Comparison of ENCODE assay signal across 9 cellular contexts in genomic region chr14:68782091-68782981, GRCh38. TPM values are rescaled to one million over a fixed set of nuclear protein-coding genes. Genes with fewer than 3 reads are reported as not detected.
DNase-seq lines count a peak whose midpoint lies in the region; ATAC-seq and TF ChIP-seq lines count a peak whose summit lies in the region.
"Had no signal": no experiment of that assay in that cellular context is flagged by ENCODE, and none has a peak within 500 bp of the region (broad histone marks: within the 10 kb centered on the region; RNA-seq: fewer than 3 reads in every experiment).

No MANE protein-coding gene starts in this region.

- H3K36me3 ChIP-seq in HCT116 (ENCODE audit: control insufficient read depth in 1 of 2, insufficient read depth in 2 of 2, low read length in 2 of 2) (no peaks in the 10 kb centered on the region), endodermal cell (ENCODE audit: control insufficient read depth, insufficient read depth, low read length) (peaks cover 5% of the 10 kb centered on the region), prostate gland (no peaks in the 10 kb centered on the region)

- H3K4me2 ChIP-seq in HCT116 (ENCODE audit: low read length), result peak overlapping the region; percentile 77; the same call in 1 of the 2 replicates

- no TSS peak for BruUV-seq in HCT116 (replicated peaks; lab: Mats Ljungman, UMichigan)

- H3K4me1 ChIP-seq in HCT116 (ENCODE audit: control insufficient read depth in 1 of 2, insufficient read depth in 2 of 2, low read length in 2 of 2), result peaks cover 92 to 98% of the 10 kb centered on the region in 2 experiments
- H3K4me1 ChIP-seq in endodermal cell (ENCODE audit: control insufficient read depth, insufficient read depth, low read length), result peaks cover 25% of the 10 kb centered on the region
- H3K4me1 ChIP-seq in prostate gland (replicated peaks), result peaks cover 19% of the 10 kb centered on the region

- no peak for TF ChIP-seq RAD21 in HCT116 (IDR thresholded peaks at IDR 0.05; ENCODE audit: low read depth)

- H3K79me2 ChIP-seq in HCT116 (ENCODE audit: insufficient read depth, low read length), result peaks cover 3% of the 10 kb centered on the region; the same call in 1 of the 2 replicates

- CTCF ChIA-PET in HCT116 (lab: Charles Lee), result no interaction called here

- H2AFZ ChIP-seq in HCT116 (ENCODE audit: low read depth, low read length, poor library complexity, severe bottlenecking), result no peak overlapping the region

- no peaks in the 10 kb centered on the region for H4K20me1 ChIP-seq in HCT116 (ENCODE audit: insufficient read depth)

- TF ChIP-seq CTCF in HCT116 (IDR thresholded peaks at IDR 0.05 in 2 of 3, conservative IDR thresholded peaks at IDR 0.05 in 1 of 3; ENCODE audit: borderline replicate concordance in 1 of 3, insufficient read depth in 1 of 3, low read depth in 2 of 3, low read length in 2 of 3), result no peak
- TF ChIP-seq CTCF in endodermal cell (conservative IDR thresholded peaks at IDR 0.05), result peak; percentile 48
- TF ChIP-seq CTCF in prostate gland (IDR thresholded peaks at IDR 0.05), result no peak

- ATAC-seq in HCT116, result no peak

- H3K27ac ChIP-seq in HCT116 (ENCODE audit: low read depth, low read length) (peak overlapping the region; percentile 88), endodermal cell (ENCODE audit: low read depth, low read length) (no peak overlapping the region), prostate gland (no peak overlapping the region)

- no peaks in the 10 kb centered on the region for H3K27me3 Mint-ChIP-seq in endodermal cell (ENCODE audit: insufficient read depth)

- H3K4me3 ChIP-seq in HCT116 (replicated peaks in 1 of 2; ENCODE audit: low read depth in 1 of 2, low read length in 2 of 2) (no peak overlapping the region), endodermal cell (ENCODE audit: low read length) (no peak overlapping the region), prostate gland (no peak overlapping the region)

- H3K9me3 ChIP-seq in HCT116 (ENCODE audit: control insufficient read depth in 1 of 2, insufficient read depth in 1 of 2, low read depth in 1 of 2, low read length in 2 of 2) (no peaks in the 10 kb centered on the region), endodermal cell (ENCODE audit: control insufficient read depth, low read length) (no peaks in the 10 kb centered on the region), prostate gland (no peaks in the 10 kb centered on the region)

- H3K27me3 ChIP-seq in HCT116 (ENCODE audit: insufficient read depth, low read length), result no peaks in the 10 kb centered on the region
- no peaks in the 10 kb centered on the region for H3K27me3 ChIP-seq in endodermal cell (ENCODE audit: control insufficient read depth, insufficient read depth, low read length, poor library complexity, severe bottlenecking)
- no peaks in the 10 kb centered on the region for H3K27me3 ChIP-seq in prostate gland (replicated peaks; ENCODE audit: insufficient read depth)

- no peaks in the 10 kb centered on the region for H3K9me3 Mint-ChIP-seq in endodermal cell

- TF ChIP-seq POLR2A in HCT116 (IDR thresholded peaks at IDR 0.05; ENCODE audit: borderline replicate concordance, extremely low read depth, insufficient read depth, insufficient read length) (no peak), prostate gland (IDR thresholded peaks at IDR 0.05) (no peak)

- RAD21 ChIA-PET in HCT116 (lab: Charles Lee; ENCODE audit: low non-redundant PET in 1 of 2, low total read pairs in 2 of 2, uncharacterized antibody in 2 of 2, unreplicated experiment in 2 of 2), result no interaction called here

- H3K9ac ChIP-seq in HCT116 (ENCODE audit: low read length), result no peak overlapping the region
- no peak overlapping the region for H3K9ac ChIP-seq in endodermal cell (ENCODE audit: extremely low read depth, low read length, poor library complexity, severe bottlenecking)

- H3K4me1 Mint-ChIP-seq in endodermal cell, result peaks cover 43% of the 10 kb centered on the region

- no peaks in the 10 kb centered on the region for H3K9me2 ChIP-seq in HCT116 (ENCODE audit: insufficient read depth)

- intact Hi-C loops in HCT116 (cut with micrococcal nuclease), result loop anchor here (10.0 kb wide), 1 partner anchor 418 kb away; no protein-coding TSS in a partner anchor
- intact Hi-C loops in prostate gland (cut with DNase I), result loop anchor here (5.0 kb wide), 1 partner anchor 105 kb away; no protein-coding TSS in a partner anchor

- no peak overlapping the region for H3K27ac Mint-ChIP-seq in endodermal cell

- DNase-seq in HCT116 (ENCODE audit: low read depth, low spot score) (no peak), endodermal cell (peak; percentile 47), SW 1271 (lab: John Stamatoyannopoulos, UW) (no peak), prostate gland (ENCODE audit: low spot score) (no peak), KG1 (lab: John Stamatoyannopoulos, UW) (no peak), H4 (ENCODE audit: low spot score) (no peak)
- DNase-seq in activated CD4-positive, alpha-beta T cell treated with anti-CD3 and anti-CD28 coated beads, Interleukin-2, amount 50 U/mL, for 1 hour, result peak; percentile 45
- DNase-seq in stimulated activated CD4-positive, alpha-beta T cell treated with anti-CD3 and anti-CD28 coated beads, Interleukin-2, amount 100 ng/mL, for 4 hours (ENCODE audit: low read depth), result peak; percentile 46
- DNase-seq: EL had no signal

- POLR2A ChIA-PET in HCT116 (lab: Charles Lee), result no interaction called here

- H3K36me3 Mint-ChIP-seq in endodermal cell (ENCODE audit: low read depth), result peaks cover 5% of the 10 kb centered on the region

- WGBS in endodermal cell (ENCODE audit: insufficient coverage in 1 of 2, insufficient read length in 1 of 2), 2 experiments, result 88 to 89% methylated on average over 8 to 10 of the region's 10 CpGs
- 86% methylated on average over 10 of the region's 10 CpGs for WGBS in prostate gland

- H3K4me3 Mint-ChIP-seq in endodermal cell, result no peak overlapping the region

TF ChIP-seq in HCT116, 20 proteins besides CTCF, POLR2A, EP300 and RAD21:
- TF ChIP-seq CBX3 (IDR thresholded peaks at IDR 0.05; ENCODE audit: low read depth) (no peak), SRF (IDR thresholded peaks at IDR 0.05; ENCODE audit: low read depth) (no peak), FOSL1 (IDR thresholded peaks at IDR 0.05; ENCODE audit: low read depth) (no peak), SP1 (IDR thresholded peaks at IDR 0.05; ENCODE audit: low read depth) (no peak), ZNF274 (IDR thresholded peaks at IDR 0.05; ENCODE audit: low read depth, low read length) (no peak), EZH2 (IDR thresholded peaks at IDR 0.05) (no peak), ZFX (IDR thresholded peaks at IDR 0.05) (no peak), JUND (IDR thresholded peaks at IDR 0.05) (no peak), ELF1 (IDR thresholded peaks at IDR 0.05; ENCODE audit: borderline replicate concordance, low read depth) (no peak)

RNA-seq across cellular contexts. Expression of gene ZFP36L1, which starts 10.5 kb away (rescaled TPM):
- total RNA-seq in HCT116 (2021; ENCODE audit: unreplicated experiment) (304 TPM), endodermal cell (10 to 100 TPM; 99.4 to 99.6 TPM), prostate gland (100 to 1,000 TPM; 359 to 556 TPM)
- 177 and 302 TPM in 2 replicates for polyA plus RNA-seq in HCT116 (2012)
- polyA plus RNA-seq in endodermal cell (2013, experiment 1 of 2), result 215 TPM
- 172 TPM for polyA plus RNA-seq in endodermal cell (2013, experiment 2 of 2)
- 27.7 and 31.0 TPM in 2 replicates for total RNA-seq in H4 (2014; rRNA removed; shearing (Covaris generic))

Comparison
In these comparisons a context has a peak if more than half of its experiments do, and no peak if none do; other contexts are left out.
1. DNase-seq: peak in activated CD4-positive, alpha-beta T cell treated with anti-CD3 and anti-CD28 coated beads, Interleukin-2, amount 50 U/mL, for 1 hour (single experiment), endodermal cell (single experiment) and stimulated activated CD4-positive, alpha-beta T cell treated with anti-CD3 and anti-CD28 coated beads, Interleukin-2, amount 100 ng/mL, for 4 hours (single experiment); none in HCT116 (single experiment), SW 1271 (0 of 2), prostate gland (single experiment), KG1 (single experiment) and H4 (single experiment).